20 cellular contexts compared by ENCODE assay signal in the genomic region with DNA sequence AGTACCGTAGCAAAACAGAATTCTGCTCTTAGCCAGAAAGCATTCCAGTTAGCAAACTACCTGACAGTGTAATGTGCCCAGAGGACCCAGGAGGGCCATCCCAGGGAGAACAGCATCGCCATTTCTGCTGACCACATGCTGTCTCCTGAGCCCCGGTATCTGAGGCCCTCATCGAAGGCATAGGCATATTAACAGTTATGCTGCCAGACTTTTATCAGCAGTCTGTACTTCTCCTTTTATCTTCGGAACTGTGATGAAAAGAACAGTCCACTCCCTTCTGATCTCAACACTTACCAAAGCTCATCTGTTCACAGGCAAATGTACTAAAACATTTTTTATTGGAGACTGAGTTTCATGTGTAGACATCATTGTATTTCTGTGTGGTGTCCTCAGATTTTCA.
DNase-seq lines count a peak whose midpoint lies in the region; TF ChIP-seq lines count a peak whose summit lies in the region.
"Had no signal": no experiment of that assay in that cellular context is flagged by ENCODE, and none has a peak within 500 bp of the region (broad histone marks: within the 10 kb centered on the region; RNA-seq: fewer than 3 reads in every experiment).

No MANE protein-coding gene starts in this region.

- H3K27me3 ChIP-seq in rectal smooth muscle tissue (ENCODE audit: control insufficient read depth, insufficient read depth, low read length), result no peaks in the 10 kb centered on the region
- H3K27me3 ChIP-seq: tibial artery had no signal

- no peak overlapping the region for H3K9ac ChIP-seq in rectal smooth muscle tissue (ENCODE audit: low read length)

- POLR2A ChIA-PET in HEK293 (lab: Yijun Ruan, JAX), result no interaction called here

- H3K9me3 ChIP-seq in HEK293 (ENCODE audit: control insufficient read depth, insufficient read depth, low read depth, low read length), result no peaks in the 10 kb centered on the region
- H3K9me3 ChIP-seq: tibial artery had no signal

- H3K4me1 ChIP-seq in HEK293 (ENCODE audit: control insufficient read depth, insufficient read depth, low read length), result peaks cover 17% of the 10 kb centered on the region
- peaks cover 50% of the 10 kb centered on the region for H3K4me1 ChIP-seq in rectal smooth muscle tissue (ENCODE audit: control insufficient read depth, insufficient read depth, low read length)
- H3K4me1 ChIP-seq: tibial artery had no signal

- CTCF ChIA-PET in HEK293 (lab: Yijun Ruan, JAX), result interaction anchor here (0.6 to 3.0 kb wide), 3 partner anchors 28 to 224 kb away, joined by 3 to 20 read pairs (median 3); no protein-coding TSS in a partner anchor

- H3K27ac ChIP-seq in HEK293 (ENCODE audit: extremely low read depth, low read depth, low read length) (no peak overlapping the region), rectal smooth muscle tissue (ENCODE audit: low read depth, low read length) (peak overlapping the region; percentile 44)
- H3K27ac ChIP-seq: tibial artery, WERI-Rb-1 had no signal

- no peak overlapping the region for H3K4me3 ChIP-seq in HEK293 (ENCODE audit: low read depth, low read length)
- H3K4me3 ChIP-seq in rectal smooth muscle tissue (ENCODE audit: low read length), result no peak overlapping the region
- H3K4me3 ChIP-seq: tibial artery had no signal

- DNase-seq in OCI-M1 (lab: John Stamatoyannopoulos, UW) (peak; percentile 5), ecto neural progenitor cell (ENCODE audit: low spot score) (peak; percentile 27), HuH-7.5 (ENCODE audit: low spot score) (no peak), OCI-M2 (lab: John Stamatoyannopoulos, UW; ENCODE audit: unreplicated experiment) (no peak), kidney glomerular epithelial cell (lab: John Stamatoyannopoulos, UW) (no peak)
- no peak for DNase-seq in central memory CD4-positive, alpha-beta T cell
- DNase-seq: activated CD4-positive, alpha-beta memory T cell treated with anti-CD3 and anti-CD28 coated beads, Interleukin-2, amount 10 ng/mL, durations not matched to agents 7 days and 5 days; activated T-cell treated with anti-CD3 and anti-CD28 coated beads, Interleukin-2, amount 50 U/mL, for 4 hours; cerebellar nuclear complex; endodermal cell; H7; left cardiac atrium; NCI-H1417 treated with DMSO at 0.1 percent for 48 hours; NCI-H2171 treated with DMSO at 0.1 percent for 48 hours; NCI-H774; stimulated activated CD4-positive, alpha-beta T cell treated with anti-CD3 and anti-CD28 coated beads, Interleukin-2, amount 100 ng/mL, for 48 hours; tibial artery; WERI-Rb-1 had no signal

- H3K36me3 ChIP-seq in HEK293 (ENCODE audit: control insufficient read depth in 2 of 2, insufficient read depth in 1 of 2, low read length in 2 of 2) (no peaks in the 10 kb centered on the region), rectal smooth muscle tissue (ENCODE audit: control insufficient read depth, insufficient read depth, low read length) (no peaks in the 10 kb centered on the region)
- H3K36me3 ChIP-seq: tibial artery, WERI-Rb-1 had no signal

- TF ChIP-seq CTCF in HEK293 (tag by site-specific recombination; IDR thresholded peaks at IDR 0.05), result no peak

TF ChIP-seq in HEK293, 187 proteins besides CTCF, POLR2A, EP300 and RAD21:
- TF ChIP-seq FEZF1 (tag by site-specific recombination; IDR thresholded peaks at IDR 0.05), result peak; percentile 45; the same call in 1 of the 2 replicates
- TF ChIP-seq, protein P1, sequence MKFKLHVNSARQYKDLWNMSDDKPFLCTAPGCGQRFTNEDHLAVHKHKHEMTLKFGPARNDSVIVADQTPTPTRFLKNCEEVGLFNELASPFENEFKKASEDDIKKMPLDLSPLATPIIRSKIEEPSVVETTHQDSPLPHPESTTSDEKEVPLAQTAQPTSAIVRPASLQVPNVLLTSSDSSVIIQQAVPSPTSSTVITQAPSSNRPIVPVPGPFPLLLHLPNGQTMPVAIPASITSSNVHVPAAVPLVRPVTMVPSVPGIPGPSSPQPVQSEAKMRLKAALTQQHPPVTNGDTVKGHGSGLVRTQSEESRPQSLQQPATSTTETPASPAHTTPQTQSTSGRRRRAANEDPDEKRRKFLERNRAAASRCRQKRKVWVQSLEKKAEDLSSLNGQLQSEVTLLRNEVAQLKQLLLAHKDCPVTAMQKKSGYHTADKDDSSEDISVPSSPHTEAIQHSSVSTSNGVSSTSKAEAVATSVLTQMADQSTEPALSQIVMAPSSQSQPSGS (tag by site-specific recombination; IDR thresholded peaks at IDR 0.05; ENCODE audit: low read depth), result no peak

Comparison
In these comparisons a context has a peak if more than half of its experiments do, and no peak if none do; other contexts are left out.
1. DNase-seq: peak in OCI-M1 (single experiment) and ecto neural progenitor cell (single experiment); none in central memory CD4-positive, alpha-beta T cell (single experiment), HuH-7.5 (single experiment), OCI-M2 (single experiment) and kidney glomerular epithelial cell (single experiment).